Comparison of ENCODE assay signal across 11 cellular contexts in the genomic region with DNA sequence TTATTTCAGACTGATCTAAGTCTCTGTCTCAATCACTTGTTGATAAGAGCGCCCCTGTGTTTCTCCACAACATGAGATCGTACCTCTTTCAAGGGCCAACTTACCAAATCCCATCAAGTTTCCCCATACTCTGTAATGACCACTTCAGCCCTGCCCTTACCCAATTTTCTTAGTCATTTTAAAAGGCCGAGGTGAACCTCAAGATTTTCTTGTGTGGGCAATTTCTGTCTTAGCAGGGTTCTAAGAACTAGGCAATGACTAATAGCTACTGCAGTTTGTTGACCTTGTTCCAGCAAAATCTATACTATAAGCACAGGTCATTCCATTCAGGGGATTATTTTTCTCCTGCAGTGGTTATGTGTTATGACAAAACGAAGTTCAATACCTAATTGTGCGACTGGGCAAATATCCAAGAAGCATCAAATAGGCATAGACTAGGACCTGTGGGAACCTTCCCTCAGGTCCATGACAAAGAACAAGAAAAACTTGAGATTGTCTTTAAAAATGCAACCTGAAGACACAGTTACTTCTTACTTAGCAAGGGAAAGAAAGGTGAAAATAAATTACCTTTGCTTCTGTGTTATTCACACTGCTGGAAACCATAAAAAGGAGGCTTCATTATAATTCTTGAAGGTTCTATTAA. TPM values are rescaled to one million over a fixed set of nuclear protein-coding genes. Genes with fewer than 3 reads are reported as not detected.
DNase-seq lines count a peak whose midpoint lies in the region; ATAC-seq and TF ChIP-seq lines count a peak whose summit lies in the region.
"Had no signal": no experiment of that assay in that cellular context is flagged by ENCODE, and none has a peak within 500 bp of the region (broad histone marks: within the 10 kb centered on the region; RNA-seq: fewer than 3 reads in every experiment).

No MANE protein-coding gene starts in this region.

- 82% methylated on average over 5 of the region's 5 CpGs for whole genome bisulfite sequencing in right cardiac atrium

- no peak overlapping the region for H3K27ac ChIP-seq in right cardiac atrium (ENCODE audit: low read length)
- H3K27ac ChIP-seq: BLaER1, neural progenitor cell had no signal

- DNase-seq in activated CD4-positive, alpha-beta T cell treated with anti-CD3 and anti-CD28 coated beads for 48 hours, result peak; percentile 21
- DNase-seq in activated CD4-positive, alpha-beta T cell treated with anti-CD3 and anti-CD28 coated beads for 4 hours, result no peak
- DNase-seq in activated naive CD8-positive, alpha-beta T cell treated with anti-CD3 and anti-CD28 coated beads, Interleukin-2, amount 50 U/mL, for 24 hours, result no peak
- DNase-seq in skeletal muscle cell (ENCODE audit: low read depth) (peak; percentile 82), right cardiac atrium (no peak), osteocyte (ENCODE audit: extremely low spot score, unreplicated experiment) (no peak)

- H3K4me3 Mint-ChIP-seq in activated naive CD8-positive, alpha-beta T cell treated with anti-CD3 and anti-CD28 coated beads, Interleukin-2, amount 50 U/mL, for 24 hours, result peak overlapping the region; percentile 43
- no peak overlapping the region for H3K4me3 Mint-ChIP-seq in osteocyte (ENCODE audit: unreplicated experiment)
- H3K4me3 Mint-ChIP-seq: neural progenitor cell had no signal

- H3K9me3 ChIP-seq in right cardiac atrium (ENCODE audit: control insufficient read depth, low read length), result no peaks in the 10 kb centered on the region

- H3K36me3 Mint-ChIP-seq in activated naive CD8-positive, alpha-beta T cell treated with anti-CD3 and anti-CD28 coated beads, Interleukin-2, amount 50 U/mL, for 24 hours (ENCODE audit: low read depth), result peaks cover 22% of the 10 kb centered on the region
- H3K36me3 Mint-ChIP-seq in osteocyte (ENCODE audit: unreplicated experiment), result no peaks in the 10 kb centered on the region
- H3K36me3 Mint-ChIP-seq: neural progenitor cell had no signal

- H3K4me1 Mint-ChIP-seq in activated naive CD8-positive, alpha-beta T cell treated with anti-CD3 and anti-CD28 coated beads, Interleukin-2, amount 50 U/mL, for 24 hours, result peaks cover 48% of the 10 kb centered on the region
- peaks cover 4% of the 10 kb centered on the region for H3K4me1 Mint-ChIP-seq in osteocyte (ENCODE audit: unreplicated experiment)
- H3K4me1 Mint-ChIP-seq: neural progenitor cell had no signal

- H3K27me3 ChIP-seq in right cardiac atrium (ENCODE audit: control insufficient read depth, insufficient read depth), result no peaks in the 10 kb centered on the region
- H3K27me3 ChIP-seq: BLaER1, neural progenitor cell had no signal

- no peak overlapping the region for H3K4me3 ChIP-seq in skeletal muscle cell (ENCODE audit: low read depth, low read length)
- H3K4me3 ChIP-seq in right cardiac atrium (ENCODE audit: low read length), result no peak overlapping the region
- H3K4me3 ChIP-seq: BLaER1, neural progenitor cell had no signal

- no peak for TF ChIP-seq CTCF in osteocyte (IDR thresholded peaks at IDR 0.05)

- H3K27ac Mint-ChIP-seq in activated naive CD8-positive, alpha-beta T cell treated with anti-CD3 and anti-CD28 coated beads, Interleukin-2, amount 50 U/mL, for 24 hours, result peak overlapping the region; percentile 78
- no peak overlapping the region for H3K27ac Mint-ChIP-seq in osteocyte (ENCODE audit: unreplicated experiment)
- H3K27ac Mint-ChIP-seq: neural progenitor cell had no signal

- peak; percentile 60 for ATAC-seq in HG03432 (IDR thresholded peaks at IDR 0.05; ENCODE audit: unreplicated experiment)
- peak; percentile 94 for ATAC-seq in activated naive CD8-positive, alpha-beta T cell treated with anti-CD3 and anti-CD28 coated beads, Interleukin-2, amount 50 U/mL, for 24 hours
- ATAC-seq in right cardiac atrium, result no peak
- ATAC-seq in HG03571 (IDR thresholded peaks at IDR 0.05; ENCODE audit: unreplicated experiment), result no peak
- ATAC-seq: SK-N-SH treated with all-trans-retinoic acid at 6 μM for 48 hours had no signal

- no peaks in the 10 kb centered on the region for H3K4me1 ChIP-seq in right cardiac atrium (ENCODE audit: control insufficient read depth, insufficient read depth, low read length)
- H3K4me1 ChIP-seq: BLaER1, neural progenitor cell had no signal

- peaks cover 2% of the 10 kb centered on the region for H3K27me3 Mint-ChIP-seq in activated naive CD8-positive, alpha-beta T cell treated with anti-CD3 and anti-CD28 coated beads, Interleukin-2, amount 50 U/mL, for 24 hours
- H3K27me3 Mint-ChIP-seq in osteocyte (ENCODE audit: unreplicated experiment), result peaks cover 20% of the 10 kb centered on the region

- intact Hi-C loops in right cardiac atrium (cut with DNase I), result no loop called here

- H3K9me3 Mint-ChIP-seq in activated naive CD8-positive, alpha-beta T cell treated with anti-CD3 and anti-CD28 coated beads, Interleukin-2, amount 50 U/mL, for 24 hours, result peaks cover 35% of the 10 kb centered on the region
- H3K9me3 Mint-ChIP-seq in osteocyte (ENCODE audit: unreplicated experiment), result peaks cover 14% of the 10 kb centered on the region

RNA-seq across cellular contexts. Expression of gene SIPA1L1, which starts 53.2 kb away (rescaled TPM):
- total RNA-seq in right cardiac atrium (1 to 10 TPM; 6.8 to 8.9 (median 7.9) TPM), osteocyte (65.0 and 67.4 TPM in 2 replicates)
- polyA plus RNA-seq in right cardiac atrium, result 3.3 TPM

Comparison
In these comparisons a context has a peak if more than half of its experiments do, and no peak if none do; other contexts are left out.
1. DNase-seq: peak in activated CD4-positive, alpha-beta T cell treated with anti-CD3 and anti-CD28 coated beads for 48 hours (single experiment) and skeletal muscle cell (single experiment); none in activated CD4-positive, alpha-beta T cell treated with anti-CD3 and anti-CD28 coated beads for 4 hours (0 of 2), activated naive CD8-positive, alpha-beta T cell treated with anti-CD3 and anti-CD28 coated beads, Interleukin-2, amount 50 U/mL, for 24 hours (single experiment), right cardiac atrium (0 of 3) and osteocyte (single experiment).
2. ATAC-seq: peak in HG03432 (single experiment) and activated naive CD8-positive, alpha-beta T cell treated with anti-CD3 and anti-CD28 coated beads, Interleukin-2, amount 50 U/mL, for 24 hours (single experiment); none in right cardiac atrium (0 of 2) and HG03571 (single experiment).